28 cellular contexts compared by ENCODE assay signal in genomic region chr18:63394954-63395353, GRCh38.
"Had no signal": no experiment of that assay in that cellular context is flagged by ENCODE, and none has a peak within 500 bp of the region (broad histone marks: within the 10 kb centered on the region; RNA-seq: fewer than 3 reads in every experiment).

No MANE protein-coding gene starts in this region.

- H3K4me3 Mint-ChIP-seq: naive thymus-derived CD4-positive, alpha-beta T cell; natural killer cell; nephron; neural crest cell; stimulated activated effector memory CD8-positive, alpha-beta T cell treated with anti-CD3 and anti-CD28 coated beads, Interleukin-12 subunit alpha, Interleukin-12 subunit beta, amount 100 ng/mL, for 72 hours; stimulated activated naive B cell treated with anti-CD40 and anti-IgM and Interleukin-4, amounts not matched to agents 10 μg/mL and 1 μg/mL and 100 μg/mL, for 72 hours; stimulated activated naive CD8-positive, alpha-beta T cell treated with anti-CD3 and anti-CD28 coated beads, Interleukin-15, Interleukin-2, amounts not matched to agents 100 ng/mL and 50 ng/mL, for 24 hours had no signal

- H3K4me1 ChIP-seq: pancreas, prostate gland, sigmoid colon, stomach, thyroid gland, tibial nerve, upper lobe of left lung, uterus had no signal

- H3K27me3 ChIP-seq: neutrophil, pancreas, right lobe of liver, sigmoid colon, stomach, thyroid gland, tibial nerve, upper lobe of left lung, uterus had no signal

- H3K4me3 ChIP-seq: pancreas, prostate gland, right lobe of liver, sigmoid colon, stomach, thoracic aorta, thyroid gland, tibial nerve, upper lobe of left lung, uterus had no signal

- DNase-seq: naive thymus-derived CD4-positive, alpha-beta T cell; natural killer cell; nucleus accumbens; pancreas; retina; right cardiac atrium; right lobe of liver; sigmoid colon; small intestine; stimulated activated CD4-positive, alpha-beta T cell treated with anti-CD3 and anti-CD28 coated beads, Interleukin-15, amount 100 ng/mL, for 24 hours; stimulated activated CD4-positive, alpha-beta T cell treated with anti-CD3 and anti-CD28 coated beads, Interleukin-2, amount 100 ng/mL, for 24 hours; stimulated activated CD4-positive, alpha-beta T cell treated with anti-CD3 and anti-CD28 coated beads, Interleukin-2, amount 100 ng/mL, for 48 hours; stimulated activated CD4-positive, alpha-beta T cell treated with anti-CD3 and anti-CD28 coated beads, Interleukin-4, amount 100 ng/mL, for 24 hours; stimulated activated naive B cell treated with anti-CD40 and anti-IgM and Interleukin-4, amounts not matched to agents 10 μg/mL and 1 μg/mL and 100 μg/mL, for 72 hours; stimulated activated naive CD4-positive, alpha-beta T cell treated with Interleukin-2 at 50 U/mL for 16 hours; stomach; thyroid gland; trophoblast cell; uterus had no signal

- H3K27me3 Mint-ChIP-seq: naive thymus-derived CD4-positive, alpha-beta T cell; stimulated activated naive B cell treated with anti-CD40 and anti-IgM and Interleukin-4, amounts not matched to agents 10 μg/mL and 1 μg/mL and 100 μg/mL, for 72 hours; stimulated activated naive CD8-positive, alpha-beta T cell treated with anti-CD3 and anti-CD28 coated beads, Interleukin-15, Interleukin-2, amounts not matched to agents 100 ng/mL and 50 ng/mL, for 24 hours had no signal

- H3K4me1 Mint-ChIP-seq: nephron; neural crest cell; stimulated activated effector memory CD8-positive, alpha-beta T cell treated with anti-CD3 and anti-CD28 coated beads, Interleukin-12 subunit alpha, Interleukin-12 subunit beta, amount 100 ng/mL, for 72 hours; stimulated activated naive B cell treated with anti-CD40 and anti-IgM and Interleukin-4, amounts not matched to agents 10 μg/mL and 1 μg/mL and 100 μg/mL, for 72 hours had no signal

- ATAC-seq: naive thymus-derived CD4-positive, alpha-beta T cell; natural killer cell; pancreas; right cardiac atrium; right lobe of liver; stimulated activated naive B cell treated with anti-CD40 and anti-IgM and Interleukin-4, amounts not matched to agents 10 μg/mL and 1 μg/mL and 100 μg/mL, for 72 hours had no signal

- H3K27ac Mint-ChIP-seq: naive thymus-derived CD4-positive, alpha-beta T cell; natural killer cell; nephron; stimulated activated effector memory CD8-positive, alpha-beta T cell treated with anti-CD3 and anti-CD28 coated beads, Interleukin-12 subunit alpha, Interleukin-12 subunit beta, amount 100 ng/mL, for 72 hours; stimulated activated naive B cell treated with anti-CD40 and anti-IgM and Interleukin-4, amounts not matched to agents 10 μg/mL and 1 μg/mL and 100 μg/mL, for 72 hours; stimulated activated naive CD8-positive, alpha-beta T cell treated with anti-CD3 and anti-CD28 coated beads, Interleukin-15, Interleukin-2, amounts not matched to agents 100 ng/mL and 50 ng/mL, for 24 hours had no signal

- H3K36me3 Mint-ChIP-seq: natural killer cell had no signal

- H3K36me3 ChIP-seq: uterus had no signal

- H3K9me3 Mint-ChIP-seq: naive thymus-derived CD4-positive, alpha-beta T cell; natural killer cell; nephron; neural crest cell; stimulated activated effector memory CD8-positive, alpha-beta T cell treated with anti-CD3 and anti-CD28 coated beads, Interleukin-12 subunit alpha, Interleukin-12 subunit beta, amount 100 ng/mL, for 72 hours; stimulated activated naive B cell treated with anti-CD40 and anti-IgM and Interleukin-4, amounts not matched to agents 10 μg/mL and 1 μg/mL and 100 μg/mL, for 72 hours; stimulated activated naive CD8-positive, alpha-beta T cell treated with anti-CD3 and anti-CD28 coated beads, Interleukin-15, Interleukin-2, amounts not matched to agents 100 ng/mL and 50 ng/mL, for 24 hours had no signal

- FAIRE-seq: pancreas, small intestine had no signal

- H3K27ac ChIP-seq: neutrophil, pancreas, prostate gland, right lobe of liver, sigmoid colon, stomach, thoracic aorta, thyroid gland, tibial nerve, upper lobe of left lung, uterus had no signal

- H3K9me3 ChIP-seq: neutrophil, pancreas, prostate gland, right lobe of liver, sigmoid colon, stomach, thoracic aorta, thyroid gland, tibial nerve, upper lobe of left lung, uterus had no signal
